Comparison of ENCODE assay signal across 8 cellular contexts in the genomic region with DNA sequence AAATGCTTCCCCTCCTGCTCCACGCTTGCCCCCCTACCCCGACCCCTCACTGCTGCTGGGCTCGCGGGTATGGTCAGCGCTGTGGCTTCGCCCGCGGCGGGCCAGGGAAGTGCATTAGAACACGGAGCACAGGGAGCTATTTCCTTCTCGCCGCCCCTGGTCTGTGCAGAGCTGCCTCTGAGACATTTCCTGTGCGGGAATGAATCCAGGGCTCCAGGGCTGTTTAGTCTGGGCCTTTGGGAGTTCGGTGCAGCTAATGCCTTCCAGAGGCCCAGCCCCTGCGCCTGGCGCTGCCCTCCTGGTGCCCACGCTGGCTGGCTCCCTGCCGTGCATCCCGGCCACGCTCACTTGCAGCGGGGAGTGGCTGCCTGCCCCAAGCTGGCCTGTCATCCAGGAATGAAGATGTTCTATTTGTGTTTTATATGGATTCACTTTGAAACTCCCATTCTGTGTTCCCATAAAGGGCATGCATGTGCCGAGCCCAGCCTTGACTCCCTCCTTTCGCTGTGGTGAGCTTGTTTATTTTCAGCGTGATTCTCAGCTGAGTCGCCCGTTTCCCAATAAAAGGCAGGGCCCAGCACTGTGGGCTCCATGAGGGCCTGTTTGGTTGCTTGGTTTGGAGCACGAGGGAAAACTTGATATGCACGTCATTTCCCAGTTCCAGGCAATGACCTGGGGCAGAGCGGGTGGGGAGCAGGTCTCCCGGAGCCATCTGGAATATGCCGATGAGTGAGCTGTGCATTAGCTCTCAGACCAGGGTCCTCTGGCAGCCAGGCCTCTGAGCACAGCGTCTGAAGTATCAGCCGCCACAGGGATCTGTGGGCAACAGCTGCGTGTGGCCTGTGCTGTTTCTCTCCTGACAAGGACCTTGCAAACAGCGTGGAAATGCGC. TPM values are rescaled to one million over a fixed set of nuclear protein-coding genes. Genes with fewer than 3 reads are reported as not detected.
DNase-seq lines count a peak whose midpoint lies in the region; ATAC-seq and TF ChIP-seq lines count a peak whose summit lies in the region.

No MANE protein-coding gene starts in this region.

- in situ Hi-C loops in GM23248 (cut with MboI): no loop called here

- H3K9ac ChIP-seq in GM23248: peak overlapping the region; percentile 82

- intact Hi-C loops in ascending aorta (cut with DNase I) (loop anchor here (1.0 to 2.0 kb wide), 3 partner anchors 43 to 151 kb away; a partner anchor contains a TSS), heart right ventricle (cut with DNase I) (loop anchor here in 3 of 10 donors (5.0 to 10.0 kb wide), 4 partner anchors 39 to 153 kb away; no protein-coding TSS in a partner anchor)

- CTCF ChIA-PET in activated CD8-positive, alpha-beta memory T cell treated with anti-CD3 and anti-CD28 coated beads, Interleukin-2, amount 10 ng/mL, durations not matched to agents 7 days and 5 days (lab: Charles Lee): no interaction called here

- H3K9me3 ChIP-seq in GM23248 (ENCODE audit: low read depth): no peaks in the 10 kb centered on the region
- no peaks in the 10 kb centered on the region for H3K9me3 ChIP-seq in ascending aorta
- peaks cover 0 to 20% (median 0%) of the 10 kb centered on the region in 11 donors for H3K9me3 ChIP-seq in heart right ventricle

- peak overlapping the region; percentile 4; the same call in 1 of the 2 replicates for H2AFZ ChIP-seq in GM23248

- H3K4me1 Mint-ChIP-seq in activated CD8-positive, alpha-beta memory T cell treated with anti-CD3 and anti-CD28 coated beads, Interleukin-2, amount 10 ng/mL, durations not matched to agents 7 days and 5 days: peaks cover 2% of the 10 kb centered on the region

- TF ChIP-seq CTCF in ascending aorta (IDR thresholded peaks at IDR 0.05) (peak; percentile 39 to 72 (median 51)), heart right ventricle (IDR thresholded peaks at IDR 0.05) (peak in 2 of 9 donors; percentile 24 to 34)

- peak overlapping the region; percentile 99 for H3K27ac ChIP-seq in GM23248
- peak overlapping the region; percentile 95 to 98 for H3K27ac ChIP-seq in ascending aorta
- H3K27ac ChIP-seq in heart right ventricle: peak overlapping the region in 8 of 10 donors; percentile 28 to 87 (median 74)
- H3K27ac ChIP-seq in skin epidermis: peak overlapping the region in 18 of 21 experiments; percentile 22 to 81 (median 63)

- no peaks in the 10 kb centered on the region for H4K20me1 ChIP-seq in GM23248 (ENCODE audit: insufficient read depth)

- peaks cover 46% of the 10 kb centered on the region for H3K27me3 Mint-ChIP-seq in activated CD8-positive, alpha-beta memory T cell treated with anti-CD3 and anti-CD28 coated beads, Interleukin-2, amount 10 ng/mL, durations not matched to agents 7 days and 5 days

- H3K36me3 Mint-ChIP-seq in activated CD8-positive, alpha-beta memory T cell treated with anti-CD3 and anti-CD28 coated beads, Interleukin-2, amount 10 ng/mL, durations not matched to agents 7 days and 5 days: no peaks in the 10 kb centered on the region

- H3K4me2 ChIP-seq in GM23248 (ENCODE audit: unreplicated experiment): peak overlapping the region; percentile 74

- H3K36me3 ChIP-seq in GM23248 (ENCODE audit: low read depth) (no peaks in the 10 kb centered on the region), ascending aorta (no peaks in the 10 kb centered on the region), heart right ventricle (no peaks in the 10 kb centered on the region)

- peaks cover 53% of the 10 kb centered on the region for H3K79me2 ChIP-seq in GM23248 (ENCODE audit: insufficient read depth)

- no peaks in the 10 kb centered on the region for H3K27me3 ChIP-seq in GM23248 (replicated peaks; ENCODE audit: insufficient read depth)
- H3K27me3 ChIP-seq in ascending aorta: no peaks in the 10 kb centered on the region
- H3K27me3 ChIP-seq in heart right ventricle: no peaks in the 10 kb centered on the region

- H3K9me2 ChIP-seq in GM23248 (ENCODE audit: insufficient read depth): no peaks in the 10 kb centered on the region

- H3K4me3 ChIP-seq in GM23248: peak overlapping the region; percentile 53
- peak overlapping the region in 1 of 2 donors; percentile 51 for H3K4me3 ChIP-seq in ascending aorta
- peak overlapping the region in 3 of 10 donors; percentile 12 to 26 (median 22) for H3K4me3 ChIP-seq in heart right ventricle
- H3K4me3 ChIP-seq in skin epidermis: no peak overlapping the region

- WGBS in GM23248 (ENCODE audit: low coverage in 1 of 2, low lambda C conversion rate in 2 of 2, missing lambda C conversion rate in 2 of 2), 2 experiments: 6 to 7% methylated on average over 35 to 36 of the region's 36 CpGs
- WGBS in heart right ventricle, 2 donors: 45 to 62% methylated on average over 36 of the region's 36 CpGs

- no peaks in the 10 kb centered on the region for H3K9me3 Mint-ChIP-seq in activated CD8-positive, alpha-beta memory T cell treated with anti-CD3 and anti-CD28 coated beads, Interleukin-2, amount 10 ng/mL, durations not matched to agents 7 days and 5 days (ENCODE audit: low read depth)

- no peak overlapping the region for H3K27ac Mint-ChIP-seq in activated CD8-positive, alpha-beta memory T cell treated with anti-CD3 and anti-CD28 coated beads, Interleukin-2, amount 10 ng/mL, durations not matched to agents 7 days and 5 days

- ATAC-seq in heart right ventricle: peak; percentile 53 to 79 (median 70)
- ATAC-seq in HG03045 (IDR thresholded peaks at IDR 0.05; ENCODE audit: unreplicated experiment): no peak
- ATAC-seq in activated CD8-positive, alpha-beta memory T cell treated with anti-CD3 and anti-CD28 coated beads, Interleukin-2, amount 10 ng/mL, durations not matched to agents 7 days and 5 days: no peak
- ATAC-seq in GM18520 (IDR thresholded peaks at IDR 0.05; ENCODE audit: unreplicated experiment): no peak

- H3K4me1 ChIP-seq in GM23248 (ENCODE audit: insufficient read depth): peaks cover 55% of the 10 kb centered on the region
- peaks cover 27 to 61% of the 10 kb centered on the region in 2 donors for H3K4me1 ChIP-seq in ascending aorta
- H3K4me1 ChIP-seq in heart right ventricle: peaks cover 12 to 55% (median 43%) of the 10 kb centered on the region in 9 donors

- H3F3A ChIP-seq in GM23248 (ENCODE audit: insufficient read depth): peaks cover 34% of the 10 kb centered on the region

- H3K4me3 Mint-ChIP-seq in activated CD8-positive, alpha-beta memory T cell treated with anti-CD3 and anti-CD28 coated beads, Interleukin-2, amount 10 ng/mL, durations not matched to agents 7 days and 5 days: no peak overlapping the region

- peak; percentile 98 for DNase-seq in GM23248
- DNase-seq in ascending aorta (ENCODE audit: low spot score in 2 of 2): peak; percentile 74 to 96
- peak; percentile 45 to 66 for DNase-seq in heart right ventricle
- DNase-seq in activated CD8-positive, alpha-beta memory T cell treated with anti-CD3 and anti-CD28 coated beads for 24 hours: no peak
- DNase-seq in activated CD8-positive, alpha-beta memory T cell treated with anti-CD3 and anti-CD28 coated beads, Interleukin-2, amount 10 ng/mL, durations not matched to agents 7 days and 5 days: no peak

RNA-seq across cellular contexts. Expression of a gene that starts 42.7 kb away (rescaled TPM):
- 3.3 and 5.2 TPM in 2 replicates for total RNA-seq in GM23248 (2014; rRNA removed; shearing (Covaris generic))
- polyA plus RNA-seq in GM23248 (2016; fragmentation: Nextera tagmentation; extraction: Ambion mirVana) (1.5 and 2.1 TPM in 2 replicates), heart right ventricle (1 to 10 TPM; 5.0 to 8.9 TPM)
- total RNA-seq in ascending aorta (53.5 TPM), heart right ventricle (10 to 100 TPM in 1 of 10 donors, 1 to 10 TPM in 9; 5.6 to 11.5 (median 8.7) TPM)
- total RNA-seq in activated CD8-positive, alpha-beta memory T cell treated with anti-CD3 and anti-CD28 coated beads, Interleukin-2, amount 10 ng/mL, durations not matched to agents 7 days and 5 days: under 1 TPM; 0.05 to 0.06 TPM

Comparison
In these comparisons a context has a peak if more than half of its experiments do, and no peak if none do; other contexts are left out.
1. DNase-seq: peak in GM23248 (single experiment), ascending aorta (2 of 2) and heart right ventricle (2 of 2); none in activated CD8-positive, alpha-beta memory T cell treated with anti-CD3 and anti-CD28 coated beads for 24 hours (single experiment) and activated CD8-positive, alpha-beta memory T cell treated with anti-CD3 and anti-CD28 coated beads, Interleukin-2, amount 10 ng/mL, durations not matched to agents 7 days and 5 days (single experiment).
2. ATAC-seq: peak in heart right ventricle (8 of 8); none in HG03045 (single experiment), activated CD8-positive, alpha-beta memory T cell treated with anti-CD3 and anti-CD28 coated beads, Interleukin-2, amount 10 ng/mL, durations not matched to agents 7 days and 5 days (single experiment) and GM18520 (single experiment).
3. Peak in every context shown above with its lines, with median percentiles within 50 percentile points of each other: H3K27ac ChIP-seq.